ENCODE assay signal across 15 cellular contexts in genomic region chr6:109891924-109892323, GRCh38.
DNase-seq lines count a peak whose midpoint lies in the region; ATAC-seq and TF ChIP-seq lines count a peak whose summit lies in the region.
"Had no signal": no experiment of that assay in that cellular context is flagged by ENCODE, and none has a peak within 500 bp of the region (broad histone marks: within the 10 kb centered on the region; RNA-seq: fewer than 3 reads in every experiment).

No MANE protein-coding gene starts in this region.

- TF ChIP-seq POLR2A in testis (IDR thresholded peaks at IDR 0.05): no peak

- ATAC-seq in Right ventricle myocardium superior (ENCODE audit: poor library complexity): peak; percentile 58
- ATAC-seq in lower lobe of right lung: peak; percentile 52 to 73
- ATAC-seq: GM12878 had no signal

- TF ChIP-seq CTCF in right atrium auricular region (IDR thresholded peaks at IDR 0.05): no peak
- no peak for TF ChIP-seq CTCF in lower lobe of right lung (IDR thresholded peaks at IDR 0.05)
- TF ChIP-seq CTCF in testis (IDR thresholded peaks at IDR 0.05): no peak

- no peaks in the 10 kb centered on the region for H3K9me3 ChIP-seq in right atrium auricular region
- no peaks in the 10 kb centered on the region for H3K9me3 ChIP-seq in lower lobe of right lung
- H3K9me3 ChIP-seq in testis: no peaks in the 10 kb centered on the region

- intact Hi-C loops in Right ventricle myocardium superior (cut with DNase I) (no loop called here), lower lobe of right lung (cut with DNase I) (no loop called here), testis (cut with DNase I; ENCODE audit: low total_unique reads) (no loop called here)

- H3K4me1 ChIP-seq in right atrium auricular region (no peaks in the 10 kb centered on the region), lower lobe of right lung (peaks cover 18% of the 10 kb centered on the region), testis (peaks cover 3% of the 10 kb centered on the region)

- H3K27ac ChIP-seq in right atrium auricular region: no peak overlapping the region
- H3K27ac ChIP-seq in lower lobe of right lung: peak overlapping the region; percentile 73
- H3K27ac ChIP-seq in testis: no peak overlapping the region

- DNase-seq in Right ventricle myocardium superior: no peak
- DNase-seq in right atrium auricular region (ENCODE audit: low spot score): no peak
- peak; percentile 37 for DNase-seq in SIG-M5 (lab: John Stamatoyannopoulos, UW)
- DNase-seq in lower lobe of right lung: no peak
- DNase-seq in testis: peak; percentile 26
- no peak for DNase-seq in activated CD4-positive, alpha-beta T cell treated with anti-CD3 and anti-CD28 coated beads for 1 hour
- no peak for DNase-seq in effector CD8-positive, alpha-beta T cell (lab: John Stamatoyannopoulos, UW)
- no peak for DNase-seq in midbrain (lab: John Stamatoyannopoulos, UW)
- DNase-seq: activated naive CD4-positive, alpha-beta T cell treated with anti-CD3 and anti-CD28 coated beads, Interleukin-2, amount 10 ng/mL, durations not matched to agents 7 days and 5 days; CD8-positive, alpha-beta memory T cell; effector CD4-positive, alpha-beta T cell; EL; NCI-H1694 treated with DMSO at 0.1 percent for 48 hours; SW 1271 had no signal

- H3K36me3 ChIP-seq in right atrium auricular region (no peaks in the 10 kb centered on the region), lower lobe of right lung (no peaks in the 10 kb centered on the region), testis (ENCODE audit: low read depth, missing control alignments) (no peaks in the 10 kb centered on the region)

- H3K4me3 ChIP-seq in right atrium auricular region (no peak overlapping the region), lower lobe of right lung (no peak overlapping the region), testis (no peak overlapping the region)
- H3K4me3 ChIP-seq: GM12878 had no signal

- 92 to 97% methylated on average over 5 of the region's 5 CpGs for WGBS in testis, 2 donors

- H3K27me3 ChIP-seq in right atrium auricular region (no peaks in the 10 kb centered on the region), lower lobe of right lung (ENCODE audit: low read depth) (no peaks in the 10 kb centered on the region), testis (no peaks in the 10 kb centered on the region)

Comparison
In these comparisons a context has a peak if more than half of its experiments do, and no peak if none do; other contexts are left out.
1. DNase-seq: peak in SIG-M5 (single experiment) and testis (single experiment); none in Right ventricle myocardium superior (single experiment), right atrium auricular region (single experiment), lower lobe of right lung (single experiment), activated CD4-positive, alpha-beta T cell treated with anti-CD3 and anti-CD28 coated beads for 1 hour (single experiment), effector CD8-positive, alpha-beta T cell (single experiment) and midbrain (single experiment).